Comparison of ENCODE assay signal across 10 cellular contexts in the genomic region with DNA sequence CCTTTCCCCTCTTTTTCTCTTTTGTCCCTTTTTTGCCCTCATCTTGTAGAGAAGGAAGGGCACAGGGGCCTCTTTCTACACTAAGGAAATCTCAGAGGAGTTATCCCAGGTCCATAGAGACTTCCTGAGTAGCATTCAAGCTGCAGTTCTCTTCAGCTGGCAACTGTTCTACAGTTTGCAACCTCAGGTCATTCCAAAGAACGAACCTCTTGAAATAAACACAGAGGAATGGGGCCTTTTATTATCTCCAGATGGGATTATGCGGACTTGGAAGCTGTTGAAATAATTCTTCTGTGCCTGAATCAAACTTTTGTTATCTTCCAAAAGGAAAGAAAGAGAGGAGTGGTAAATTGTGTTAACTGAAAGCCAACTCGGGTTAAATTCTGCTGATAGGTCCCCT. TPM values are rescaled to one million over a fixed set of nuclear protein-coding genes. Genes with fewer than 3 reads are reported as not detected.
DNase-seq lines count a peak whose midpoint lies in the region; TF ChIP-seq lines count a peak whose summit lies in the region.
"Had no signal": no experiment of that assay in that cellular context is flagged by ENCODE, and none has a peak within 500 bp of the region (broad histone marks: within the 10 kb centered on the region; RNA-seq: fewer than 3 reads in every experiment).

No MANE protein-coding gene starts in this region.

- peaks cover 24% of the 10 kb centered on the region for H3K4me1 Mint-ChIP-seq in HFFc6 (ENCODE audit: low read depth)

- peak overlapping the region; percentile 49 for H3K27ac Mint-ChIP-seq in HFFc6
- H3K27ac Mint-ChIP-seq: activated naive CD4-positive, alpha-beta T cell treated with anti-CD3 and anti-CD28 coated beads, Interleukin-2, amount 50 U/mL, for 24 hours had no signal

- no peaks in the 10 kb centered on the region for H3K27me3 ChIP-seq in tibial artery

- intact Hi-C loops in tibial artery (cut with DNase I; ENCODE audit: low total_unique reads), result no loop called here

- H3K36me3 ChIP-seq in tibial artery, result no peaks in the 10 kb centered on the region

- peaks cover 0 to 16% (median 0%) of the 10 kb centered on the region in 4 donors for H3K4me1 ChIP-seq in tibial artery

- in situ Hi-C loops in G401 (cut with HindIII; ENCODE audit: low sequenced_read_pairs), result no loop called here

- no peaks in the 10 kb centered on the region for H3K36me3 Mint-ChIP-seq in HFFc6 (ENCODE audit: low read depth)
- H3K36me3 Mint-ChIP-seq: activated naive CD4-positive, alpha-beta T cell treated with anti-CD3 and anti-CD28 coated beads, Interleukin-2, amount 50 U/mL, for 24 hours had no signal

- H3K9me3 Mint-ChIP-seq in HFFc6, result no peaks in the 10 kb centered on the region
- H3K9me3 Mint-ChIP-seq: activated naive CD4-positive, alpha-beta T cell treated with anti-CD3 and anti-CD28 coated beads, Interleukin-2, amount 50 U/mL, for 24 hours had no signal

- peak overlapping the region; percentile 78 for H3K4me3 Mint-ChIP-seq in HFFc6
- H3K4me3 Mint-ChIP-seq: activated naive CD4-positive, alpha-beta T cell treated with anti-CD3 and anti-CD28 coated beads, Interleukin-2, amount 50 U/mL, for 24 hours had no signal

- H3K9me3 ChIP-seq in tibial artery, result no peaks in the 10 kb centered on the region

- H3K27me3 Mint-ChIP-seq in HFFc6 (ENCODE audit: insufficient read depth), result no peaks in the 10 kb centered on the region
- H3K27me3 Mint-ChIP-seq: activated naive CD4-positive, alpha-beta T cell treated with anti-CD3 and anti-CD28 coated beads, Interleukin-2, amount 50 U/mL, for 24 hours had no signal

- peak overlapping the region in 1 of 2 donors; percentile 7 for H3K4me3 ChIP-seq in tibial artery

- DNase-seq in HFFc6 (peak; percentile 25), caudate nucleus (lab: John Stamatoyannopoulos, UW) (no peak), left kidney (ENCODE audit: low read depth, low spot score) (peak; percentile 17), tibial artery (no peak), NCI-H2107 treated with DMSO at 0.1 percent for 48 hours (lab: John Stamatoyannopoulos, UW; ENCODE audit: unreplicated experiment) (no peak), DMS53 (lab: John Stamatoyannopoulos, UW) (no peak), G401 (ENCODE audit: low spot score) (no peak)
- DNase-seq: activated CD4-positive, alpha-beta T cell treated with anti-CD3 and anti-CD28 coated beads for 4 hours; mesendoderm had no signal

- H3K27ac ChIP-seq in caudate nucleus (ENCODE audit: low read depth, low read length) (peak overlapping the region; percentile 50), tibial artery (peak overlapping the region; percentile 57 to 71)

- TF ChIP-seq CTCF in HFFc6 (IDR thresholded peaks at IDR 0.05) (no peak), tibial artery (IDR thresholded peaks at IDR 0.05) (no peak)

RNA-seq across cellular contexts. Expression of a gene that starts 31.0 kb away (rescaled TPM):
- 10 to 100 TPM; 59.0 to 76.5 (median 67.8) TPM for total RNA-seq in HFFc6 (2021; fragmentation: NEBNext Ultra II Directional; extraction: Animal tissue kit (Norgen Biotek cat#: 25700))
- total RNA-seq in G401 (2014; rRNA removed; shearing (Covaris generic)), result 60.8 and 67.9 TPM in 2 replicates

Comparison
In these comparisons a context has a peak if more than half of its experiments do, and no peak if none do; other contexts are left out.
1. DNase-seq: peak in HFFc6 (single experiment) and left kidney (single experiment); none in caudate nucleus (0 of 61), tibial artery (0 of 2), NCI-H2107 treated with DMSO at 0.1 percent for 48 hours (single experiment), DMS53 (single experiment) and G401 (single experiment).